In genomic region chr2:181178823-181179412, GRCh38 we compare ENCODE assay signal across 8 cellular contexts.
DNase-seq lines count a peak whose midpoint lies in the region; ATAC-seq and TF ChIP-seq lines count a peak whose summit lies in the region.

No MANE protein-coding gene starts in this region.

- H3K9me3 ChIP-seq in liver (ENCODE audit: control insufficient read depth in 4 of 4, low read length in 3 of 4): no peaks in the 10 kb centered on the region

- peak overlapping the region; percentile 67 for H3K27ac Mint-ChIP-seq in activated CD4-positive, alpha-beta memory T cell treated with anti-CD3 and anti-CD28 coated beads, Interleukin-2, amount 10 ng/mL, durations not matched to agents 7 days and 5 days

- CTCF ChIA-PET in activated CD4-positive, alpha-beta memory T cell treated with anti-CD3 and anti-CD28 coated beads, Interleukin-2, amount 10 ng/mL, durations not matched to agents 7 days and 5 days (lab: Charles Lee): interaction anchor here (0.7 to 2.6 kb wide), 16 partner anchors 12 to 134 kb away, joined by 3 to 10 read pairs (median 4); no protein-coding TSS in a partner anchor

- H3K4me1 ChIP-seq in liver (ENCODE audit: control insufficient read depth in 4 of 4, insufficient read depth in 4 of 4, low read length in 3 of 4): no peaks in the 10 kb centered on the region

- peaks cover 12% of the 10 kb centered on the region for H3K9me3 Mint-ChIP-seq in activated CD4-positive, alpha-beta memory T cell treated with anti-CD3 and anti-CD28 coated beads, Interleukin-2, amount 10 ng/mL, durations not matched to agents 7 days and 5 days

- ATAC-seq in GM18520 (IDR thresholded peaks at IDR 0.05; ENCODE audit: unreplicated experiment) (peak; percentile 36), HG02840 (IDR thresholded peaks at IDR 0.05; ENCODE audit: low FRiP score, unreplicated experiment) (no peak)

- H3K4me1 Mint-ChIP-seq in activated CD4-positive, alpha-beta memory T cell treated with anti-CD3 and anti-CD28 coated beads, Interleukin-2, amount 10 ng/mL, durations not matched to agents 7 days and 5 days: peaks cover 62% of the 10 kb centered on the region

- POLR2A ChIA-PET in activated CD4-positive, alpha-beta memory T cell treated with anti-CD3 and anti-CD28 coated beads, Interleukin-2, amount 10 ng/mL, durations not matched to agents 7 days and 5 days (lab: Charles Lee): interaction anchor here (0.8 to 2.0 kb wide), 17 partner anchors 11 to 287 kb away, joined by 3 to 8 read pairs (median 5); partner anchors contain the start of gene ITGA4

- no peaks in the 10 kb centered on the region for H3K27me3 ChIP-seq in HL-60 (ENCODE audit: insufficient read depth, poor library complexity, severe bottlenecking)
- no peaks in the 10 kb centered on the region for H3K27me3 ChIP-seq in liver (ENCODE audit: control insufficient read depth in 4 of 4, insufficient read depth in 4 of 4, low read length in 3 of 4)

- peak; percentile 14 for DNase-seq in A172 (ENCODE audit: low spot score)
- DNase-seq in HL-60 (ENCODE audit: low read depth in 1 of 2, low spot score in 1 of 2): no peak
- peak; percentile 60 for DNase-seq in activated CD4-positive, alpha-beta memory T cell treated with anti-CD3 and anti-CD28 coated beads, Interleukin-2, amount 10 ng/mL, durations not matched to agents 7 days and 5 days
- no peak for DNase-seq in NCI-H1105 treated with DMSO at 0.1 percent for 48 hours (lab: John Stamatoyannopoulos, UW)
- DNase-seq in amniotic stem cell (lab: John Stamatoyannopoulos, UW): no peak

- TF ChIP-seq CTCF in HL-60 (IDR thresholded peaks at IDR 0.05; ENCODE audit: insufficient read depth, low read length) (peak; percentile 26), liver (IDR thresholded peaks at IDR 0.05; ENCODE audit: low read depth, low read length, missing input control) (peak; percentile 36)

- H3K9ac ChIP-seq in liver (ENCODE audit: low read depth in 1 of 2, low read length in 2 of 2): no peak overlapping the region

- whole genome bisulfite sequencing in liver: 59% methylated on average over 2 of the region's 2 CpGs

- H3K4me3 ChIP-seq in HL-60 (replicated peaks; ENCODE audit: insufficient read depth, low read length): no peak overlapping the region
- H3K4me3 ChIP-seq in liver (ENCODE audit: low read depth in 1 of 3, low read length in 3 of 3): no peak overlapping the region

- H3K27ac ChIP-seq in HL-60 (replicated peaks) (no peak overlapping the region), liver (ENCODE audit: low read depth in 1 of 2, low read length in 2 of 2) (no peak overlapping the region)

- no peak overlapping the region for H3K4me3 Mint-ChIP-seq in activated CD4-positive, alpha-beta memory T cell treated with anti-CD3 and anti-CD28 coated beads, Interleukin-2, amount 10 ng/mL, durations not matched to agents 7 days and 5 days

- H3K36me3 Mint-ChIP-seq in activated CD4-positive, alpha-beta memory T cell treated with anti-CD3 and anti-CD28 coated beads, Interleukin-2, amount 10 ng/mL, durations not matched to agents 7 days and 5 days (ENCODE audit: low read depth): peaks cover 37% of the 10 kb centered on the region

- no peaks in the 10 kb centered on the region for H3K27me3 Mint-ChIP-seq in activated CD4-positive, alpha-beta memory T cell treated with anti-CD3 and anti-CD28 coated beads, Interleukin-2, amount 10 ng/mL, durations not matched to agents 7 days and 5 days

- peak; percentile 19 to 28 for TF ChIP-seq RAD21 in liver (IDR thresholded peaks at IDR 0.05)

- no peaks in the 10 kb centered on the region for H3K36me3 ChIP-seq in liver (ENCODE audit: control insufficient read depth in 4 of 4, insufficient read depth in 3 of 4, low read depth in 1 of 4, low read length in 3 of 4)

TF ChIP-seq in liver, 16 proteins besides CTCF, POLR2A, EP300 and RAD21:
- TF ChIP-seq GABPA (IDR thresholded peaks at IDR 0.05 in 1 of 2, conservative IDR thresholded peaks at IDR 0.05 in 1 of 2): no peak
- TF ChIP-seq HNF4A (conservative IDR thresholded peaks at IDR 0.05): no peak
- TF ChIP-seq FOXA2 (IDR thresholded peaks at IDR 0.05): no peak
- no peak for TF ChIP-seq RXRA (IDR thresholded peaks at IDR 0.05)
- TF ChIP-seq TAF1 (conservative IDR thresholded peaks at IDR 0.05): no peak

Comparison
In these comparisons a context has a peak if more than half of its experiments do, and no peak if none do; other contexts are left out.
1. DNase-seq: peak in A172 (single experiment) and activated CD4-positive, alpha-beta memory T cell treated with anti-CD3 and anti-CD28 coated beads, Interleukin-2, amount 10 ng/mL, durations not matched to agents 7 days and 5 days (single experiment); none in HL-60 (0 of 2), NCI-H1105 treated with DMSO at 0.1 percent for 48 hours (single experiment) and amniotic stem cell (single experiment).